4 cellular contexts compared by ENCODE assay signal in genomic region chr13:51333421-51333820, GRCh38. TPM values are rescaled to one million over a fixed set of nuclear protein-coding genes. Genes with fewer than 3 reads are reported as not detected.
"Had no signal": no experiment of that assay in that cellular context is flagged by ENCODE, and none has a peak within 500 bp of the region (broad histone marks: within the 10 kb centered on the region; RNA-seq: fewer than 3 reads in every experiment).

No MANE protein-coding gene starts in this region.

- ATAC-seq: GM12878 had no signal

- DNase-seq: GDM1, GF-D8 had no signal

RNA-seq across cellular contexts. Expression of gene SERPINE3, which starts 6.1 kb away (rescaled TPM):
- total RNA-seq: G401, GM12878 had no signal
